ENCODE assay signal across 1 cellular context in genomic region chr7:131538791-131539179, GRCh38.
TF ChIP-seq lines count a peak whose summit lies in the region.

No MANE protein-coding gene starts in this region.

TF ChIP-seq in IMR-90, 13 proteins besides CTCF, POLR2A, EP300 and RAD21:
- TF ChIP-seq CHD1 (IDR thresholded peaks at IDR 0.05; ENCODE audit: low read depth, low read length) (no peak), CEBPB (IDR thresholded peaks at IDR 0.05; ENCODE audit: low read depth, low read length) (no peak), BHLHE40 (IDR thresholded peaks at IDR 0.05; ENCODE audit: low read depth, low read length) (no peak), MAZ (IDR thresholded peaks at IDR 0.05; ENCODE audit: borderline replicate concordance, low read depth, low read length) (no peak), USF2 (IDR thresholded peaks at IDR 0.05; ENCODE audit: low read depth, low read length) (no peak), RCOR1 (IDR thresholded peaks at IDR 0.05; ENCODE audit: insufficient replicate concordance, low read length) (no peak), ELK1 (IDR thresholded peaks at IDR 0.05; ENCODE audit: borderline replicate concordance, low read depth, low read length) (no peak), MAFK (IDR thresholded peaks at IDR 0.05; ENCODE audit: low read depth, low read length) (no peak), RFX5 (IDR thresholded peaks at IDR 0.05; ENCODE audit: low read depth, low read length) (no peak), MXI1 (IDR thresholded peaks at IDR 0.05; ENCODE audit: borderline replicate concordance, low read depth, low read length) (no peak)
